ENCODE assay signal across 1 cellular context in genomic region chr6:73866305-73866704, GRCh38.
TF ChIP-seq lines count a peak whose summit lies in the region.

No MANE protein-coding gene starts in this region.

TF ChIP-seq in GM23338, 12 proteins besides CTCF, POLR2A, EP300 and RAD21 (continued from another document):
- TF ChIP-seq, protein P1, sequence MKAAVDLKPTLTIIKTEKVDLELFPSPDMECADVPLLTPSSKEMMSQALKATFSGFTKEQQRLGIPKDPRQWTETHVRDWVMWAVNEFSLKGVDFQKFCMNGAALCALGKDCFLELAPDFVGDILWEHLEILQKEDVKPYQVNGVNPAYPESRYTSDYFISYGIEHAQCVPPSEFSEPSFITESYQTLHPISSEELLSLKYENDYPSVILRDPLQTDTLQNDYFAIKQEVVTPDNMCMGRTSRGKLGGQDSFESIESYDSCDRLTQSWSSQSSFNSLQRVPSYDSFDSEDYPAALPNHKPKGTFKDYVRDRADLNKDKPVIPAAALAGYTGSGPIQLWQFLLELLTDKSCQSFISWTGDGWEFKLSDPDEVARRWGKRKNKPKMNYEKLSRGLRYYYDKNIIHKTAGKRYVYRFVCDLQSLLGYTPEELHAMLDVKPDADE (IDR thresholded peaks at IDR 0.05), result no peak
- no peak for TF ChIP-seq CREB1 (CRISPR knock-in tag; IDR thresholded peaks at IDR 0.05; ENCODE audit: low read depth)
- no peak for TF ChIP-seq ZNF331 (CRISPR knock-in tag; IDR thresholded peaks at IDR 0.05; ENCODE audit: low read depth)
- TF ChIP-seq EZH2phosphoT487 (IDR thresholded peaks at IDR 0.05; ENCODE audit: unreplicated experiment), result no peak
- TF ChIP-seq JUNB (IDR thresholded peaks at IDR 0.05; ENCODE audit: unreplicated experiment), result no peak
- TF ChIP-seq, protein P2, sequence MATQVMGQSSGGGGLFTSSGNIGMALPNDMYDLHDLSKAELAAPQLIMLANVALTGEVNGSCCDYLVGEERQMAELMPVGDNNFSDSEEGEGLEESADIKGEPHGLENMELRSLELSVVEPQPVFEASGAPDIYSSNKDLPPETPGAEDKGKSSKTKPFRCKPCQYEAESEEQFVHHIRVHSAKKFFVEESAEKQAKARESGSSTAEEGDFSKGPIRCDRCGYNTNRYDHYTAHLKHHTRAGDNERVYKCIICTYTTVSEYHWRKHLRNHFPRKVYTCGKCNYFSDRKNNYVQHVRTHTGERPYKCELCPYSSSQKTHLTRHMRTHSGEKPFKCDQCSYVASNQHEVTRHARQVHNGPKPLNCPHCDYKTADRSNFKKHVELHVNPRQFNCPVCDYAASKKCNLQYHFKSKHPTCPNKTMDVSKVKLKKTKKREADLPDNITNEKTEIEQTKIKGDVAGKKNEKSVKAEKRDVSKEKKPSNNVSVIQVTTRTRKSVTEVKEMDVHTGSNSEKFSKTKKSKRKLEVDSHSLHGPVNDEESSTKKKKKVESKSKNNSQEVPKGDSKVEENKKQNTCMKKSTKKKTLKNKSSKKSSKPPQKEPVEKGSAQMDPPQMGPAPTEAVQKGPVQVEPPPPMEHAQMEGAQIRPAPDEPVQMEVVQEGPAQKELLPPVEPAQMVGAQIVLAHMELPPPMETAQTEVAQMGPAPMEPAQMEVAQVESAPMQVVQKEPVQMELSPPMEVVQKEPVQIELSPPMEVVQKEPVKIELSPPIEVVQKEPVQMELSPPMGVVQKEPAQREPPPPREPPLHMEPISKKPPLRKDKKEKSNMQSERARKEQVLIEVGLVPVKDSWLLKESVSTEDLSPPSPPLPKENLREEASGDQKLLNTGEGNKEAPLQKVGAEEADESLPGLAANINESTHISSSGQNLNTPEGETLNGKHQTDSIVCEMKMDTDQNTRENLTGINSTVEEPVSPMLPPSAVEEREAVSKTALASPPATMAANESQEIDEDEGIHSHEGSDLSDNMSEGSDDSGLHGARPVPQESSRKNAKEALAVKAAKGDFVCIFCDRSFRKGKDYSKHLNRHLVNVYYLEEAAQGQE (IDR thresholded peaks at IDR 0.05; ENCODE audit: unreplicated experiment), result no peak
TF ChIP-seq in GM23338: peak in this region for 0.
